1 cellular context compared by ENCODE assay signal in the genomic region with DNA sequence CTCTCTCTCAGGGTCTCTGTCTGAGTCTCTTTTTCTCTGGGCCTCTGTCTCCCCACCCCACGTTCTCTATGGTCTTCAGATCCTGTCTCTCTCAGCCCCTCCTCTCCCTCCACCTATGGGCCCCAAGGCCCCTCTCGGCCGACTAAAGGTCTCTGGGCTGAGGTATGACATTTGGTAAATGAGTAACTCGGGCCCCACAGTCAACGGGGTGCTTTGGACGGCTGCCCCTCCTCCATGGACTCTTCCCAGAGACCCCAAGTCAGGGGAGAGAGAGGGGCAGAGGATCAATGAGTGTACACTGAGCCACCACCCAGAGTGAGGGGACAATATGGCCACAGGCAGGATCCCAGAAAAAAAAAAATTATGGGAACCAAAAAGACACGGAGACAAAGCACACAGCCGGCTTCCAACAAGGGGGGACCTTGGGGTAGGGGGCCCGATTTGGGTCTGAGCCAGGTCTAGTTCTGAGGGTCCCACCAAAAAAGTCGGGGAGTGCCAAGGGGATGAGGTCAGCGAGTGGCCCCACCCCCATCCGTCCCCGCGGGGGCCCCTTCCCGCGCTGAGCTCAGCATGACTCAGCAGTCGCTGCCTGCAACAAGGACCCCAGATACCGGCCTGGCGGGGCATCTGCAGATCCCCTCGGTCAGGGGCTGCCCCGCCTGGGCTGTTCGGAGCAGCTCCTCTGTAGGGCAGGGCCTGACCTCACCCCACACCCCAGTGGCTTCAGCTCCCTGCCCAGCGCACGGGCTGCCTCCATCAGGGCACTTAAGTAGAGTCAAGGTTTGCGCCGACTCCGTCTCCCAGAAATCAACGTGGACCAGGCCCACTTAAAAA.
TF ChIP-seq lines count a peak whose summit lies in the region.

No MANE protein-coding gene starts in this region.

TF ChIP-seq in HepG2, 621 proteins besides CTCF, POLR2A, EP300 and RAD21 (continued from another document and continues in another):
- TF ChIP-seq FUBP1 (CRISPR knock-in tag; IDR thresholded peaks at IDR 0.05; ENCODE audit: borderline replicate concordance) = no peak
- TF ChIP-seq CCDC6 (CRISPR knock-in tag; IDR thresholded peaks at IDR 0.05) = no peak; the same call in 1 of the 2 replicates
- TF ChIP-seq, protein P1, sequence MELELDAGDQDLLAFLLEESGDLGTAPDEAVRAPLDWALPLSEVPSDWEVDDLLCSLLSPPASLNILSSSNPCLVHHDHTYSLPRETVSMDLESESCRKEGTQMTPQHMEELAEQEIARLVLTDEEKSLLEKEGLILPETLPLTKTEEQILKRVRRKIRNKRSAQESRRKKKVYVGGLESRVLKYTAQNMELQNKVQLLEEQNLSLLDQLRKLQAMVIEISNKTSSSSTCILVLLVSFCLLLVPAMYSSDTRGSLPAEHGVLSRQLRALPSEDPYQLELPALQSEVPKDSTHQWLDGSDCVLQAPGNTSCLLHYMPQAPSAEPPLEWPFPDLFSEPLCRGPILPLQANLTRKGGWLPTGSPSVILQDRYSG (CRISPR knock-in tag; IDR thresholded peaks at IDR 0.05) = no peak
- TF ChIP-seq SOX13 (IDR thresholded peaks at IDR 0.05) = no peak; the same call in none of the 2 replicates
- TF ChIP-seq SOX13 (CRISPR knock-in tag; conservative IDR thresholded peaks at IDR 0.05 in 1 of 2, IDR thresholded peaks at IDR 0.05 in 1 of 2) = peak in 1 of 2 experiments; percentile 52; a peak in 1 of 4 replicates
- TF ChIP-seq GTF2F1 (IDR thresholded peaks at IDR 0.05; ENCODE audit: low read length) = no peak
- peak; percentile 84; the same call in 1 of the 2 replicates for TF ChIP-seq THYN1 (CRISPR knock-in tag; IDR thresholded peaks at IDR 0.05; ENCODE audit: borderline replicate concordance, low read depth)
- TF ChIP-seq ZFP36L2 (CRISPR knock-in tag; IDR thresholded peaks at IDR 0.05) = no peak
- no peak; the same call in 1 of the 2 replicates for TF ChIP-seq NFKB2 (CRISPR knock-in tag; IDR thresholded peaks at IDR 0.05; ENCODE audit: borderline replicate concordance)
- peak; percentile 83 for TF ChIP-seq ZNF362 (CRISPR knock-in tag; IDR thresholded peaks at IDR 0.05; ENCODE audit: borderline replicate concordance)
- TF ChIP-seq CBX5 (CRISPR knock-in tag; IDR thresholded peaks at IDR 0.05; ENCODE audit: borderline replicate concordance) = peak; percentile 11; the same call in 1 of the 2 replicates
- TF ChIP-seq, protein P2, sequence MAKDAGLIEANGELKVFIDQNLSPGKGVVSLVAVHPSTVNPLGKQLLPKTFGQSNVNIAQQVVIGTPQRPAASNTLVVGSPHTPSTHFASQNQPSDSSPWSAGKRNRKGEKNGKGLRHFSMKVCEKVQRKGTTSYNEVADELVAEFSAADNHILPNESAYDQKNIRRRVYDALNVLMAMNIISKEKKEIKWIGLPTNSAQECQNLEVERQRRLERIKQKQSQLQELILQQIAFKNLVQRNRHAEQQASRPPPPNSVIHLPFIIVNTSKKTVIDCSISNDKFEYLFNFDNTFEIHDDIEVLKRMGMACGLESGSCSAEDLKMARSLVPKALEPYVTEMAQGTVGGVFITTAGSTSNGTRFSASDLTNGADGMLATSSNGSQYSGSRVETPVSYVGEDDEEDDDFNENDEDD (CRISPR knock-in tag; IDR thresholded peaks at IDR 0.05; ENCODE audit: borderline replicate concordance) = peak; percentile 82; the same call in 1 of the 2 replicates
- TF ChIP-seq MED13 (CRISPR knock-in tag; IDR thresholded peaks at IDR 0.05) = 0 out of 2 replicates have a peak, but pooled peaks have one; percentile 5
- TF ChIP-seq, protein P3, sequence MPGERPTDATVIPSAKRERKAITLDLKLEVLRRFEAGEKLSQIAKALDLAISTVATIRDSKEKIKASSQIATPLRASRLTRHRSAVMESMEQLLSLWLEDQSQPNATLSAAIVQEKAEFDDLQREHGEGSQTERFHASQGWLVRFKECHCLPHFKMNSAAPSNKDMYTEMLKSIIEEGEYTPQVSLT (CRISPR knock-in tag; IDR thresholded peaks at IDR 0.05; ENCODE audit: borderline replicate concordance, low read depth) = no peak
- TF ChIP-seq, protein P4, sequence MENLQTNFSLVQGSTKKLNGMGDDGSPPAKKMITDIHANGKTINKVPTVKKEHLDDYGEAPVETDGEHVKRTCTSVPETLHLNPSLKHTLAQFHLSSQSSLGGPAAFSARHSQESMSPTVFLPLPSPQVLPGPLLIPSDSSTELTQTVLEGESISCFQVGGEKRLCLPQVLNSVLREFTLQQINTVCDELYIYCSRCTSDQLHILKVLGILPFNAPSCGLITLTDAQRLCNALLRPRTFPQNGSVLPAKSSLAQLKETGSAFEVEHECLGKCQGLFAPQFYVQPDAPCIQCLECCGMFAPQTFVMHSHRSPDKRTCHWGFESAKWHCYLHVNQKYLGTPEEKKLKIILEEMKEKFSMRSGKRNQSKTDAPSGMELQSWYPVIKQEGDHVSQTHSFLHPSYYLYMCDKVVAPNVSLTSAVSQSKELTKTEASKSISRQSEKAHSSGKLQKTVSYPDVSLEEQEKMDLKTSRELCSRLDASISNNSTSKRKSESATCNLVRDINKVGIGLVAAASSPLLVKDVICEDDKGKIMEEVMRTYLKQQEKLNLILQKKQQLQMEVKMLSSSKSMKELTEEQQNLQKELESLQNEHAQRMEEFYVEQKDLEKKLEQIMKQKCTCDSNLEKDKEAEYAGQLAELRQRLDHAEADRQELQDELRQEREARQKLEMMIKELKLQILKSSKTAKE (CRISPR knock-in tag; IDR thresholded peaks at IDR 0.05; ENCODE audit: borderline replicate concordance) = no peak; the same call in 1 of the 2 replicates
- peak; percentile 80 for TF ChIP-seq AKAP8 (CRISPR knock-in tag; IDR thresholded peaks at IDR 0.05)
- TF ChIP-seq TFAP4 (IDR thresholded peaks at IDR 0.05; ENCODE audit: borderline replicate concordance, low read depth) = peak; percentile 34; the same call in 1 of the 2 replicates
- no peak for TF ChIP-seq MNT (IDR thresholded peaks at IDR 0.05)
- TF ChIP-seq, protein P5, sequence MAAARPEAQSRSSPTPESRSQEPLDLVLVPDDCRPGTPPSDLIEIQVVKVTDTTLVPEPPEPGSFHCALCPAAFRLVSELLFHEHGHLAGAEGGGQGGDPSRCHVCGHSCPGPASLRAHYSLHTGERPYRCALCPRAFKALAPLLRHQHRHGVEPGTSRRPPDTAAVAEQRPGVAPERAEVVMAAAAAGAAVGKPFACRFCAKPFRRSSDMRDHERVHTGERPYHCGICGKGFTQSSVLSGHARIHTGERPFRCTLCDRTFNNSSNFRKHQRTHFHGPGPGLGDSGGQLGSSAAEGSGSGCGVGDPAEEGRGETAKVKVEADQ (CRISPR knock-in tag; IDR thresholded peaks at IDR 0.05; ENCODE audit: borderline replicate concordance) = peak; percentile 46; the same call in 1 of the 2 replicates
- TF ChIP-seq KDM2A (CRISPR knock-in tag; IDR thresholded peaks at IDR 0.05; ENCODE audit: borderline replicate concordance, low read depth) = peak; percentile 84
- TF ChIP-seq ZBTB34 (CRISPR knock-in tag; IDR thresholded peaks at IDR 0.05) = peak; percentile 78; the same call in 1 of the 2 replicates
- TF ChIP-seq, protein P6, sequence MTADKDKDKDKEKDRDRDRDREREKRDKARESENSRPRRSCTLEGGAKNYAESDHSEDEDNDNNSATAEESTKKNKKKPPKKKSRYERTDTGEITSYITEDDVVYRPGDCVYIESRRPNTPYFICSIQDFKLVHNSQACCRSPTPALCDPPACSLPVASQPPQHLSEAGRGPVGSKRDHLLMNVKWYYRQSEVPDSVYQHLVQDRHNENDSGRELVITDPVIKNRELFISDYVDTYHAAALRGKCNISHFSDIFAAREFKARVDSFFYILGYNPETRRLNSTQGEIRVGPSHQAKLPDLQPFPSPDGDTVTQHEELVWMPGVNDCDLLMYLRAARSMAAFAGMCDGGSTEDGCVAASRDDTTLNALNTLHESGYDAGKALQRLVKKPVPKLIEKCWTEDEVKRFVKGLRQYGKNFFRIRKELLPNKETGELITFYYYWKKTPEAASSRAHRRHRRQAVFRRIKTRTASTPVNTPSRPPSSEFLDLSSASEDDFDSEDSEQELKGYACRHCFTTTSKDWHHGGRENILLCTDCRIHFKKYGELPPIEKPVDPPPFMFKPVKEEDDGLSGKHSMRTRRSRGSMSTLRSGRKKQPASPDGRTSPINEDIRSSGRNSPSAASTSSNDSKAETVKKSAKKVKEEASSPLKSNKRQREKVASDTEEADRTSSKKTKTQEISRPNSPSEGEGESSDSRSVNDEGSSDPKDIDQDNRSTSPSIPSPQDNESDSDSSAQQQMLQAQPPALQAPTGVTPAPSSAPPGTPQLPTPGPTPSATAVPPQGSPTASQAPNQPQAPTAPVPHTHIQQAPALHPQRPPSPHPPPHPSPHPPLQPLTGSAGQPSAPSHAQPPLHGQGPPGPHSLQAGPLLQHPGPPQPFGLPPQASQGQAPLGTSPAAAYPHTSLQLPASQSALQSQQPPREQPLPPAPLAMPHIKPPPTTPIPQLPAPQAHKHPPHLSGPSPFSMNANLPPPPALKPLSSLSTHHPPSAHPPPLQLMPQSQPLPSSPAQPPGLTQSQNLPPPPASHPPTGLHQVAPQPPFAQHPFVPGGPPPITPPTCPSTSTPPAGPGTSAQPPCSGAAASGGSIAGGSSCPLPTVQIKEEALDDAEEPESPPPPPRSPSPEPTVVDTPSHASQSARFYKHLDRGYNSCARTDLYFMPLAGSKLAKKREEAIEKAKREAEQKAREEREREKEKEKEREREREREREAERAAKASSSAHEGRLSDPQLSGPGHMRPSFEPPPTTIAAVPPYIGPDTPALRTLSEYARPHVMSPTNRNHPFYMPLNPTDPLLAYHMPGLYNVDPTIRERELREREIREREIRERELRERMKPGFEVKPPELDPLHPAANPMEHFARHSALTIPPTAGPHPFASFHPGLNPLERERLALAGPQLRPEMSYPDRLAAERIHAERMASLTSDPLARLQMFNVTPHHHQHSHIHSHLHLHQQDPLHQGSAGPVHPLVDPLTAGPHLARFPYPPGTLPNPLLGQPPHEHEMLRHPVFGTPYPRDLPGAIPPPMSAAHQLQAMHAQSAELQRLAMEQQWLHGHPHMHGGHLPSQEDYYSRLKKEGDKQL (CRISPR knock-in tag; IDR thresholded peaks at IDR 0.05; ENCODE audit: low read depth) = peak; percentile 15; the same call in 1 of the 2 replicates
- peak; percentile 84 for TF ChIP-seq SAP130 (CRISPR knock-in tag; IDR thresholded peaks at IDR 0.05; ENCODE audit: low read depth)
- TF ChIP-seq ZNF619 (CRISPR knock-in tag; IDR thresholded peaks at IDR 0.05) = peak; percentile 7; the same call in 1 of the 2 replicates
- TF ChIP-seq ZNF337 (CRISPR knock-in tag; IDR thresholded peaks at IDR 0.05; ENCODE audit: borderline replicate concordance, low read depth) = no peak
- TF ChIP-seq NFIC (IDR thresholded peaks at IDR 0.05; ENCODE audit: low read length) = peak; percentile 56
- TF ChIP-seq RXRA (CRISPR knock-in tag; IDR thresholded peaks at IDR 0.05) = peak; percentile 85
- no peak for TF ChIP-seq NCOA1 (CRISPR knock-in tag; IDR thresholded peaks at IDR 0.05)
- TF ChIP-seq, protein P7, sequence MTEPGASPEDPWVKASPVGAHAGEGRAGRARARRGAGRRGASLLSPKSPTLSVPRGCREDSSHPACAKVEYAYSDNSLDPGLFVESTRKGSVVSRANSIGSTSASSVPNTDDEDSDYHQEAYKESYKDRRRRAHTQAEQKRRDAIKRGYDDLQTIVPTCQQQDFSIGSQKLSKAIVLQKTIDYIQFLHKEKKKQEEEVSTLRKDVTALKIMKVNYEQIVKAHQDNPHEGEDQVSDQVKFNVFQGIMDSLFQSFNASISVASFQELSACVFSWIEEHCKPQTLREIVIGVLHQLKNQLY (CRISPR knock-in tag; IDR thresholded peaks at IDR 0.05) = 0 out of 2 replicates have a peak, but pooled peaks have one; percentile 11
- peak; percentile 67 for TF ChIP-seq PCBP2 (optimal IDR thresholded peaks at IDR 0.05; ENCODE audit: low read depth, low read length, poor library complexity, severe bottlenecking)
